In genomic region chr15:100853676-100854440, GRCh38 we compare ENCODE assay signal across 24 cellular contexts. TPM values are rescaled to one million over a fixed set of nuclear protein-coding genes. Genes with fewer than 3 reads are reported as not detected.
"Had no signal": no experiment of that assay in that cellular context is flagged by ENCODE, and none has a peak within 500 bp of the region (broad histone marks: within the 10 kb centered on the region; RNA-seq: fewer than 3 reads in every experiment).

No MANE protein-coding gene starts in this region.

- H3K36me3 ChIP-seq: ovary, prostate gland, suprapubic skin, transverse colon, uterus had no signal

- H3K27ac Mint-ChIP-seq: activated CD4-positive, alpha-beta memory T cell treated with anti-CD3 and anti-CD28 coated beads, Interleukin-2, amount 10 ng/mL, durations not matched to agents 7 days and 5 days; activated CD4-positive, alpha-beta T cell treated with anti-CD3 and anti-CD28 coated beads, Interleukin-2, amount 10 ng/mL, durations not matched to agents 24 days and 14 days; activated naive CD8-positive, alpha-beta T cell treated with anti-CD3 and anti-CD28 coated beads, Interleukin-2, amount 50 U/mL, for 24 hours; activated T-helper 1 cell treated with anti-CD3 and anti-CD28 coated beads, Interleukin-12 subunit alpha, Interleukin-12 subunit beta, Interleukin-2, Interleukin-4 antibody, amounts not matched to agents 30 ng/mL and 10 ng/mL and 1 ng/mL, durations not matched to agents 14 hours and 24 hours and 36 hours; immature natural killer cell; stimulated activated naive CD8-positive, alpha-beta T cell treated with anti-CD3 and anti-CD28 coated beads, Interleukin-15, Interleukin-2, amounts not matched to agents 100 ng/mL and 50 ng/mL, for 24 hours had no signal

- H3K27me3 ChIP-seq: foreskin keratinocyte, ovary, transverse colon, uterus had no signal

- H3K9me3 Mint-ChIP-seq: activated CD4-positive, alpha-beta memory T cell treated with anti-CD3 and anti-CD28 coated beads, Interleukin-2, amount 10 ng/mL, durations not matched to agents 7 days and 5 days; activated CD4-positive, alpha-beta T cell treated with anti-CD3 and anti-CD28 coated beads, Interleukin-2, amount 10 ng/mL, durations not matched to agents 24 days and 14 days; activated naive CD8-positive, alpha-beta T cell treated with anti-CD3 and anti-CD28 coated beads, Interleukin-2, amount 50 U/mL, for 24 hours; activated T-helper 1 cell treated with anti-CD3 and anti-CD28 coated beads, Interleukin-12 subunit alpha, Interleukin-12 subunit beta, Interleukin-2, Interleukin-4 antibody, amounts not matched to agents 30 ng/mL and 10 ng/mL and 1 ng/mL, durations not matched to agents 14 hours and 24 hours and 36 hours; immature natural killer cell; stimulated activated naive CD8-positive, alpha-beta T cell treated with anti-CD3 and anti-CD28 coated beads, Interleukin-15, Interleukin-2, amounts not matched to agents 100 ng/mL and 50 ng/mL, for 24 hours had no signal

- H3K4me1 ChIP-seq: foreskin keratinocyte, prostate gland, uterus had no signal

- ATAC-seq: activated CD4-positive, CD25-positive, alpha-beta regulatory T cell treated with anti-CD3 and anti-CD28 coated beads, Interleukin-2, amount 50 U/mL, for 24 hours; activated naive CD8-positive, alpha-beta T cell treated with anti-CD3 and anti-CD28 coated beads, Interleukin-2, amount 50 U/mL, for 24 hours; foreskin keratinocyte; left ventricle myocardium superior had no signal

- DNase-seq: activated CD4-positive, alpha-beta memory T cell treated with anti-CD3 and anti-CD28 coated beads, Interleukin-2, amount 10 ng/mL, durations not matched to agents 7 days and 5 days; activated CD4-positive, alpha-beta T cell treated with anti-CD3 and anti-CD28 coated beads, Interleukin-2, amount 10 ng/mL, durations not matched to agents 24 days and 14 days; activated gamma-delta T cell; activated naive CD4-positive, alpha-beta T cell treated with anti-CD3 and anti-CD28 coated beads, Interleukin-2, amount 50 U/mL, for 16 hours; activated naive CD8-positive, alpha-beta T cell treated with anti-CD3 and anti-CD28 coated beads, Interleukin-2, amount 50 U/mL, for 24 hours; caudate nucleus; dermis blood vessel endothelial cell; effector memory CD4-positive, alpha-beta T cell; foreskin keratinocyte; immature natural killer cell; kidney glomerular epithelial cell; left ventricle myocardium superior; mammary epithelial cell; ovary; stimulated activated CD4-positive, alpha-beta T cell treated with anti-CD3 and anti-CD28 coated beads, Interleukin-1b, Interleukin-23, amount 100 ng/mL, for 48 hours; transverse colon had no signal

- H3K4me3 Mint-ChIP-seq: activated CD4-positive, alpha-beta memory T cell treated with anti-CD3 and anti-CD28 coated beads, Interleukin-2, amount 10 ng/mL, durations not matched to agents 7 days and 5 days; activated CD4-positive, alpha-beta T cell treated with anti-CD3 and anti-CD28 coated beads, Interleukin-2, amount 10 ng/mL, durations not matched to agents 24 days and 14 days; activated naive CD8-positive, alpha-beta T cell treated with anti-CD3 and anti-CD28 coated beads, Interleukin-2, amount 50 U/mL, for 24 hours; activated T-helper 1 cell treated with anti-CD3 and anti-CD28 coated beads, Interleukin-12 subunit alpha, Interleukin-12 subunit beta, Interleukin-2, Interleukin-4 antibody, amounts not matched to agents 30 ng/mL and 10 ng/mL and 1 ng/mL, durations not matched to agents 14 hours and 24 hours and 36 hours; brain; immature natural killer cell; stimulated activated naive CD8-positive, alpha-beta T cell treated with anti-CD3 and anti-CD28 coated beads, Interleukin-15, Interleukin-2, amounts not matched to agents 100 ng/mL and 50 ng/mL, for 24 hours had no signal

- H3K36me3 Mint-ChIP-seq: brain had no signal

- H3K9me3 ChIP-seq: ovary, prostate gland, suprapubic skin, transverse colon, uterus had no signal

- H3K4me3 ChIP-seq: ovary, prostate gland, suprapubic skin, transverse colon, uterus had no signal

- H3K27ac ChIP-seq: foreskin keratinocyte, ovary, prostate gland, suprapubic skin, transverse colon, uterus had no signal

RNA-seq across cellular contexts. Expression of gene ALDH1A3, which starts 25.8 kb away (rescaled TPM):
- total RNA-seq: activated CD4-positive, alpha-beta memory T cell treated with anti-CD3 and anti-CD28 coated beads, Interleukin-2, amount 10 ng/mL, durations not matched to agents 7 days and 5 days; activated CD4-positive, alpha-beta T cell treated with anti-CD3 and anti-CD28 coated beads, Interleukin-2, amount 10 ng/mL, durations not matched to agents 24 days and 14 days; activated T-helper 1 cell treated with anti-CD3 and anti-CD28 coated beads, Interleukin-12 subunit alpha, Interleukin-12 subunit beta, Interleukin-2, Interleukin-4 antibody, amounts not matched to agents 30 ng/mL and 10 ng/mL and 1 ng/mL, durations not matched to agents 14 hours and 24 hours and 36 hours; T-helper 2 cell treated with Interferon-gamma antibody and Interleukin-4, amounts not matched to agents 100 ng/mL and 5 ng/mL, for 36 hours had no signal
- polyA plus RNA-seq: immature natural killer cell had no signal
